In genomic region chr20:9557411-9557810, GRCh38 we compare ENCODE assay signal across 7 cellular contexts. TPM values are rescaled to one million over a fixed set of nuclear protein-coding genes. Genes with fewer than 3 reads are reported as not detected.
"Had no signal": no experiment of that assay in that cellular context is flagged by ENCODE, and none has a peak within 500 bp of the region (broad histone marks: within the 10 kb centered on the region; RNA-seq: fewer than 3 reads in every experiment).

No MANE protein-coding gene starts in this region.

- H3K4me3 ChIP-seq: K562 had no signal

- H3K27ac ChIP-seq: HL-60 had no signal

- DNase-seq: IMR-90, KBM-7 had no signal

RNA-seq across cellular contexts. Expression of gene LAMP5, which starts 43.0 kb away (rescaled TPM):
- total RNA-seq: HepG2, HT-29, HT1080, IMR-90, K562 had no signal
- polyA plus RNA-seq: HepG2, IMR-90, K562 had no signal
